Comparison of ENCODE assay signal across 8 cellular contexts in genomic region chr10:111598433-111599059, GRCh38.
DNase-seq lines count a peak whose midpoint lies in the region; ATAC-seq and TF ChIP-seq lines count a peak whose summit lies in the region.

No MANE protein-coding gene starts in this region.

- no peak overlapping the region for H3K9ac ChIP-seq in NT2/D1 (ENCODE audit: insufficient read length, low read depth)

- peaks cover 11% of the 10 kb centered on the region for H3K27me3 Mint-ChIP-seq in Caco-2 (ENCODE audit: insufficient read depth, unreplicated experiment)

- no TSS peak for BruUV-seq in Caco-2 (replicated peaks; lab: Mats Ljungman, UMichigan)

- H3K36me3 ChIP-seq in Caco-2 (ENCODE audit: control insufficient read depth, insufficient read depth, low read length) (no peaks in the 10 kb centered on the region), NT2/D1 (ENCODE audit: insufficient read depth, insufficient read length, low read length) (no peaks in the 10 kb centered on the region)

- H3K4me1 ChIP-seq in Caco-2 (no peaks in the 10 kb centered on the region), NT2/D1 (ENCODE audit: insufficient read depth, insufficient read length) (no peaks in the 10 kb centered on the region)

- ATAC-seq in GM19023 (IDR thresholded peaks at IDR 0.05; ENCODE audit: unreplicated experiment) (peak; percentile 90), HG03097 (IDR thresholded peaks at IDR 0.05; ENCODE audit: low FRiP score, unreplicated experiment) (peak; percentile 88), left cardiac atrium (peak; percentile 77 to 90), sciatic nerve (peak; percentile 90)

- H3K9me3 Mint-ChIP-seq in Caco-2 (ENCODE audit: unreplicated experiment) = no peaks in the 10 kb centered on the region

- POLR2A ChIA-PET in Caco-2 (lab: Charles Lee) = no interaction called here

- H3K4me1 Mint-ChIP-seq in Caco-2 (ENCODE audit: low read depth, unreplicated experiment) = no peaks in the 10 kb centered on the region

- H3K36me3 Mint-ChIP-seq in Caco-2 (ENCODE audit: insufficient read depth, unreplicated experiment) = no peaks in the 10 kb centered on the region

- DNase-seq in Caco-2 (peak; percentile 60 to 69), NT2/D1 (ENCODE audit: low read depth, low spot score) (peak; percentile 52), left cardiac atrium (peak; percentile 41), sciatic nerve (ENCODE audit: low spot score) (peak; percentile 61), NCI-H2227 treated with DMSO at 0.1 percent for 48 hours (lab: John Stamatoyannopoulos, UW) (no peak)
- peak; percentile 2 for DNase-seq in activated T-helper 9 cell treated with anti-CD3 and anti-CD28 coated beads, Interleukin-2, amount 50 U/mL, for 16 hours (ENCODE audit: low read depth)

- no peaks in the 10 kb centered on the region for H3K27me3 ChIP-seq in Caco-2 (replicated peaks; ENCODE audit: control insufficient read depth, insufficient read depth, low read length)
- H3K27me3 ChIP-seq in NT2/D1 (ENCODE audit: insufficient read depth, insufficient read length) = no peaks in the 10 kb centered on the region

- TF ChIP-seq CTCF in Caco-2 (IDR thresholded peaks at IDR 0.05; ENCODE audit: insufficient read depth in 1 of 2, low read depth in 1 of 2, low read length in 1 of 2, severe bottlenecking in 1 of 2, unreplicated experiment in 1 of 2) = peak; percentile 70 to 77

- intact Hi-C loops in Caco-2 (cut with micrococcal nuclease; ENCODE audit: unreplicated experiment) (loop anchor here (1.0 kb wide), 1 partner anchor 522 kb away; no protein-coding TSS in a partner anchor), left cardiac atrium (cut with DNase I) (no loop called here), sciatic nerve (cut with DNase I) (no loop called here)

- H3K4me3 Mint-ChIP-seq in Caco-2 (ENCODE audit: unreplicated experiment) = no peak overlapping the region

- no peaks in the 10 kb centered on the region for H3K9me3 ChIP-seq in Caco-2
- H3K9me3 ChIP-seq in NT2/D1 (ENCODE audit: insufficient read depth, low read length) = no peaks in the 10 kb centered on the region

- CTCF ChIA-PET in Caco-2 (lab: Charles Lee) = interaction anchor here (0.6 kb wide), 1 partner anchor 720 kb away, joined by 5 read pairs; no protein-coding TSS in a partner anchor

- H3K27ac Mint-ChIP-seq in Caco-2 (ENCODE audit: unreplicated experiment) = no peak overlapping the region

- H3K4me3 ChIP-seq in Caco-2 (ENCODE audit: low read depth, low read length) (no peak overlapping the region), NT2/D1 (ENCODE audit: insufficient read length, low read depth) (no peak overlapping the region)
